In genomic region chr2:180672377-180672776, GRCh38 we compare ENCODE assay signal across 28 cellular contexts.
"Had no signal": no experiment of that assay in that cellular context is flagged by ENCODE, and none has a peak within 500 bp of the region (broad histone marks: within the 10 kb centered on the region; RNA-seq: fewer than 3 reads in every experiment).

No MANE protein-coding gene starts in this region.

- H3K9me3 ChIP-seq: ovary, psoas muscle, spleen, suprapubic skin, testis, tibial artery, transverse colon, upper lobe of right lung, uterus had no signal

- H3K4me1 ChIP-seq: parathyroid adenoma, psoas muscle, spleen, testis, tibial artery, transverse colon, upper lobe of right lung, uterus had no signal

- H3K79me2 ChIP-seq: parathyroid adenoma had no signal

- H3K4me3 ChIP-seq: neural progenitor cell, ovary, psoas muscle, skin epidermis, smooth muscle cell, spleen, suprapubic skin, testis, tibial artery, transverse colon, upper lobe of right lung, uterus had no signal

- H2AFZ ChIP-seq: neural progenitor cell, parathyroid adenoma had no signal

- DNase-seq: natural killer cell; occipital lobe; ovary; posterior cingulate gyrus; psoas muscle; right cardiac atrium; spleen; stimulated activated CD4-positive, alpha-beta T cell treated with anti-CD3 and anti-CD28 coated beads, Interleukin-12 subunit alpha, Interleukin-12 subunit beta, amount 100 ng/mL, for 4 hours; stimulated activated CD4-positive, alpha-beta T cell treated with anti-CD3 and anti-CD28 coated beads, Interleukin-1b, Interleukin-23, amount 100 ng/mL, for 48 hours; stimulated activated CD4-positive, alpha-beta T cell treated with anti-CD3 and anti-CD28 coated beads, Interleukin-4, amount 100 ng/mL, for 1 hour; stimulated activated CD4-positive, alpha-beta T cell treated with anti-CD3 and anti-CD28 coated beads, Interleukin-4, amount 100 ng/mL, for 4 hours; stimulated activated CD8-positive, alpha-beta memory T cell treated with anti-CD3 and anti-CD28 coated beads, Interleukin-4, amount 100 ng/mL, for 48 hours; stimulated activated naive CD4-positive, alpha-beta T cell; stimulated activated naive CD8-positive, alpha-beta T cell treated with anti-CD3 and anti-CD28 coated beads, Interleukin-15, amount 100 ng/mL, for 72 hours; stimulated activated naive CD8-positive, alpha-beta T cell treated with anti-CD3 and anti-CD28 coated beads, Interleukin-15, Interleukin-2, amounts not matched to agents 100 U/mL and 50 U/mL, for 24 hours; substantia nigra; testis; tibial artery; transverse colon; upper lobe of right lung; uterus had no signal

- H3K36me3 ChIP-seq: neural progenitor cell, ovary, spleen, suprapubic skin, tibial artery, transverse colon, upper lobe of right lung, uterus had no signal

- H3K9ac ChIP-seq: neural progenitor cell, parathyroid adenoma had no signal

- H3K27ac ChIP-seq: neural progenitor cell, ovary, parathyroid adenoma, psoas muscle, skin epidermis, spleen, suprapubic skin, testis, tibial artery, transverse colon, upper lobe of right lung, uterus had no signal

- H3K27me3 ChIP-seq: neural progenitor cell, ovary, suprapubic skin, testis, tibial artery, transverse colon, upper lobe of right lung had no signal

- H3K4me2 ChIP-seq: neural progenitor cell, smooth muscle cell had no signal

- ATAC-seq: natural killer cell; psoas muscle; right cardiac atrium; sciatic nerve; stimulated activated memory B cell treated with anti-CD40 and anti-IgM and Interleukin-4, amounts not matched to agents 10 μg/mL and 1 μg/mL and 100 μg/mL, for 72 hours; stimulated activated naive CD8-positive, alpha-beta T cell treated with anti-CD3 and anti-CD28 coated beads, Interleukin-15, amount 100 ng/mL, for 72 hours; stimulated activated naive CD8-positive, alpha-beta T cell treated with anti-CD3 and anti-CD28 coated beads, Interleukin-15, Interleukin-2, amounts not matched to agents 100 U/mL and 50 U/mL, for 24 hours; upper lobe of right lung had no signal
